8 cellular contexts compared by ENCODE assay signal in genomic region chr10:84540617-84541288, GRCh38.
DNase-seq lines count a peak whose midpoint lies in the region; ATAC-seq and TF ChIP-seq lines count a peak whose summit lies in the region.

No MANE protein-coding gene starts in this region.

- no peaks in the 10 kb centered on the region for H3K9me2 ChIP-seq in PC-3 (replicated peaks; ENCODE audit: low read length)

- POLR2A ChIA-PET in AG04449 (lab: Yijun Ruan, JAX) = interaction anchor here (1.0 kb wide), 1 partner anchor 271 kb away, joined by 5 read pairs; no protein-coding TSS in a partner anchor
- POLR2A ChIA-PET in PC-3 (lab: Charles Lee; ENCODE audit: unreplicated experiment) = no interaction called here

- H3K9me3 Mint-ChIP-seq in osteocyte (ENCODE audit: unreplicated experiment) = no peaks in the 10 kb centered on the region

- TF ChIP-seq CTCF in AG04449 (IDR thresholded peaks at IDR 0.05; ENCODE audit: insufficient read depth, low read length, missing control alignments) (peak; percentile 94), PC-3 (conservative IDR thresholded peaks at IDR 0.05; ENCODE audit: low read depth, low read length) (peak; percentile 71), osteocyte (IDR thresholded peaks at IDR 0.05) (peak; percentile 79)

- H3K9me3 ChIP-seq in PC-3 (ENCODE audit: low read length) = no peaks in the 10 kb centered on the region
- no peaks in the 10 kb centered on the region for H3K9me3 ChIP-seq in thymus (ENCODE audit: control insufficient read depth)

- H3K4me3 ChIP-seq in AG04449 (ENCODE audit: low read depth, low read length) = peak overlapping the region; percentile 55
- peak overlapping the region; percentile 71 for H3K4me3 ChIP-seq in PC-3 (ENCODE audit: low read length)
- peak overlapping the region; percentile 38 for H3K4me3 ChIP-seq in thymus (ENCODE audit: low read length)

- H3K36me3 ChIP-seq in PC-3 (ENCODE audit: low read depth, low read length) = no peaks in the 10 kb centered on the region
- H3K36me3 ChIP-seq in thymus (ENCODE audit: control insufficient read depth, insufficient read depth) = no peaks in the 10 kb centered on the region

- no peak for DNase-seq in AG04449 (ENCODE audit: low read depth, low spot score)
- peak; percentile 59 for DNase-seq in PC-3
- peak; percentile 39 for DNase-seq in activated gamma-delta T cell (lab: John Stamatoyannopoulos, UW)
- DNase-seq in germinal center (ENCODE audit: low spot score) = peak; percentile 67
- DNase-seq in osteocyte (ENCODE audit: extremely low spot score, unreplicated experiment) = peak; percentile 92

- peak overlapping the region; percentile 15; the same call in 1 of the 2 replicates for H3K9ac ChIP-seq in PC-3 (ENCODE audit: low read length)

- H3K4me1 ChIP-seq in PC-3 (ENCODE audit: insufficient read depth, low read length) (peaks cover 10% of the 10 kb centered on the region), thymus (ENCODE audit: control insufficient read depth, insufficient read depth, low read length) (no peaks in the 10 kb centered on the region)

- no peaks in the 10 kb centered on the region for H4K20me1 ChIP-seq in PC-3 (ENCODE audit: low read length)

- H3K36me3 Mint-ChIP-seq in osteocyte (ENCODE audit: unreplicated experiment) = no peaks in the 10 kb centered on the region

- H3K4me2 ChIP-seq in PC-3 (ENCODE audit: low read length) = peak overlapping the region; percentile 85

- intact Hi-C loops in PC-3 (cut with micrococcal nuclease) = loop anchor here (2.0 to 10.0 kb wide), 2 partner anchors 72 to 204 kb away; no protein-coding TSS in a partner anchor

- H3K27me3 ChIP-seq in PC-3 (ENCODE audit: low read length) (no peaks in the 10 kb centered on the region), thymus (ENCODE audit: control insufficient read depth, insufficient read depth) (peaks cover 6% of the 10 kb centered on the region)

- H3F3A ChIP-seq in PC-3 (ENCODE audit: low read length, unreplicated experiment) = no peaks in the 10 kb centered on the region

- no TSS peak for BruUV-seq in PC-3 (replicated peaks; lab: Mats Ljungman, UMichigan)

- ATAC-seq in GM18861 (IDR thresholded peaks at IDR 0.05; ENCODE audit: unreplicated experiment) = peak; percentile 64
- ATAC-seq in HG03095 (IDR thresholded peaks at IDR 0.05; ENCODE audit: unreplicated experiment) = peak; percentile 77
- peak; percentile 77 for ATAC-seq in PC-3

- peak overlapping the region; percentile 64 for H3K4me3 Mint-ChIP-seq in osteocyte (ENCODE audit: unreplicated experiment)

- H3K27ac Mint-ChIP-seq in osteocyte (ENCODE audit: unreplicated experiment) = peak overlapping the region; percentile 81

- H2AFZ ChIP-seq in PC-3 (ENCODE audit: low read length) = peak overlapping the region; percentile 79

- CTCF ChIA-PET in AG04449 (lab: Yijun Ruan, JAX) (interaction anchor here (0.8 to 10.0 kb wide), 28 partner anchors 9 to 1838 kb away, joined by 3 to 631 read pairs (median 4); partner anchors contain the start of gene CCSER2), PC-3 (lab: Charles Lee) (interaction anchor here (0.7 to 1.1 kb wide), 5 partner anchors 68 to 276 kb away, joined by 3 to 8 read pairs (median 3); no protein-coding TSS in a partner anchor)

- H3K27me3 Mint-ChIP-seq in osteocyte (ENCODE audit: unreplicated experiment) = no peaks in the 10 kb centered on the region

- peaks cover 20% of the 10 kb centered on the region for H3K4me1 Mint-ChIP-seq in osteocyte (ENCODE audit: unreplicated experiment)

- no peaks in the 10 kb centered on the region for H3K79me2 ChIP-seq in PC-3 (ENCODE audit: low read length)

- WGBS in thymus = 6% methylated on average over 51 of the region's 51 CpGs

- H3K27ac ChIP-seq in PC-3 (ENCODE audit: low read length) (no peak overlapping the region), thymus (ENCODE audit: low read depth) (no peak overlapping the region)
